14 cellular contexts compared by ENCODE assay signal in genomic region chr1:200363200-200363933, GRCh38. TPM values are rescaled to one million over a fixed set of nuclear protein-coding genes. Genes with fewer than 3 reads are reported as not detected.
DNase-seq lines count a peak whose midpoint lies in the region; ATAC-seq and TF ChIP-seq lines count a peak whose summit lies in the region.
"Had no signal": no experiment of that assay in that cellular context is flagged by ENCODE, and none has a peak within 500 bp of the region (broad histone marks: within the 10 kb centered on the region; RNA-seq: fewer than 3 reads in every experiment).

No MANE protein-coding gene starts in this region.

- H3K36me3 ChIP-seq in neural progenitor cell: no peaks in the 10 kb centered on the region

- H3K9ac ChIP-seq in neural progenitor cell: no peak overlapping the region

- ATAC-seq in GM19043 (IDR thresholded peaks at IDR 0.05; ENCODE audit: low read depth, unreplicated experiment): peak; percentile 65
- peak; percentile 66 for ATAC-seq in HG03469 (IDR thresholded peaks at IDR 0.05; ENCODE audit: unreplicated experiment)
- no peak for ATAC-seq in WTC11
- ATAC-seq in left colon: no peak
- ATAC-seq in GM21381 (IDR thresholded peaks at IDR 0.05; ENCODE audit: unreplicated experiment): no peak
- ATAC-seq: activated CD8-positive, alpha-beta T cell treated with anti-CD3 and anti-CD28 coated beads for 36 hours; activated naive CD4-positive, alpha-beta T cell treated with anti-CD3 and anti-CD28 coated beads, Interleukin-2, amount 50 U/mL, for 72 hours had no signal

- DNase-seq in WTC11 (ENCODE audit: low spot score) (no peak), neural progenitor cell (ENCODE audit: low spot score) (no peak), NCI-H1105 treated with DMSO at 0.1 percent for 48 hours (lab: John Stamatoyannopoulos, UW) (no peak), left colon (no peak)
- no peak for DNase-seq in central memory CD4-positive, alpha-beta T cell
- DNase-seq: activated CD8-positive, alpha-beta T cell treated with anti-CD3 and anti-CD28 coated beads for 36 hours; COR-L47; glutamatergic neuron; NCI-H446; retina had no signal

- H3K4me3 ChIP-seq in neural progenitor cell: no peak overlapping the region

- H3K36me3 Mint-ChIP-seq in WTC11 (peaks cover 18% of the 10 kb centered on the region), neural progenitor cell (no peaks in the 10 kb centered on the region)

- intact Hi-C loops in left colon (cut with DNase I, micrococcal nuclease): no loop called here

- CTCF ChIA-PET in WTC11 (lab: Charles Lee): interaction anchor here (0.6 to 3.3 kb wide), 5 partner anchors 10 to 101 kb away, joined by 3 to 16 read pairs (median 6); no protein-coding TSS in a partner anchor

- H3K27ac ChIP-seq in neural progenitor cell: peak overlapping the region; percentile 77

- H3K4me1 Mint-ChIP-seq in WTC11 (peaks cover 41% of the 10 kb centered on the region), neural progenitor cell (peaks cover 8% of the 10 kb centered on the region)

- peaks cover 33% of the 10 kb centered on the region for H3F3A ChIP-seq in neural progenitor cell (ENCODE audit: low read depth)

- peaks cover 31% of the 10 kb centered on the region for H3K4me1 ChIP-seq in neural progenitor cell

- H2AFZ ChIP-seq in neural progenitor cell (replicated peaks): no peak overlapping the region

- H3K4me3 Mint-ChIP-seq in WTC11: peak overlapping the region; percentile 14; the same call in 1 of the 2 replicates
- H3K4me3 Mint-ChIP-seq in neural progenitor cell: no peak overlapping the region
- H3K4me3 Mint-ChIP-seq: activated CD8-positive, alpha-beta T cell treated with anti-CD3 and anti-CD28 coated beads for 36 hours had no signal

- H3K9me3 ChIP-seq in neural progenitor cell (ENCODE audit: low read depth): no peaks in the 10 kb centered on the region

- no peaks in the 10 kb centered on the region for H3K27me3 ChIP-seq in neural progenitor cell

- H3K27me3 Mint-ChIP-seq in WTC11 (ENCODE audit: low read depth): no peaks in the 10 kb centered on the region; the same call in 1 of the 2 replicates
- H3K27me3 Mint-ChIP-seq in neural progenitor cell (ENCODE audit: insufficient read depth, low read depth): no peaks in the 10 kb centered on the region
- H3K27me3 Mint-ChIP-seq: activated CD8-positive, alpha-beta T cell treated with anti-CD3 and anti-CD28 coated beads for 36 hours had no signal

- H3K9me3 Mint-ChIP-seq in WTC11: no peaks in the 10 kb centered on the region
- H3K9me3 Mint-ChIP-seq in neural progenitor cell: no peaks in the 10 kb centered on the region
- H3K9me3 Mint-ChIP-seq: activated CD8-positive, alpha-beta T cell treated with anti-CD3 and anti-CD28 coated beads for 36 hours; activated naive CD4-positive, alpha-beta T cell treated with anti-CD3 and anti-CD28 coated beads, Interleukin-2, amount 50 U/mL, for 72 hours had no signal

- H3K4me2 ChIP-seq in neural progenitor cell: peak overlapping the region; percentile 43

- H3K27ac Mint-ChIP-seq in WTC11 (no peak overlapping the region; the same call in 1 of the 2 replicates), neural progenitor cell (no peak overlapping the region)
- H3K27ac Mint-ChIP-seq: activated CD8-positive, alpha-beta T cell treated with anti-CD3 and anti-CD28 coated beads for 36 hours; activated naive CD4-positive, alpha-beta T cell treated with anti-CD3 and anti-CD28 coated beads, Interleukin-2, amount 50 U/mL, for 72 hours had no signal

- POLR2A ChIA-PET in WTC11 (lab: Charles Lee): interaction anchor here (0.5 to 2.8 kb wide), 5 partner anchors 11 to 60 kb away, joined by 3 to 14 read pairs (median 6); partner anchors contain the start of gene ZNF281

- H3K79me2 ChIP-seq in neural progenitor cell (ENCODE audit: low read depth): no peaks in the 10 kb centered on the region

- H4K20me1 ChIP-seq in neural progenitor cell (ENCODE audit: low read depth): peaks cover 2% of the 10 kb centered on the region

- TF ChIP-seq CTCF in WTC11 (IDR thresholded peaks at IDR 0.05) (no peak), neural progenitor cell (IDR thresholded peaks at IDR 0.05) (no peak)

TF ChIP-seq in WTC11, 78 proteins besides CTCF, POLR2A, EP300 and RAD21:
- TF ChIP-seq ATF6 (CRISPR knock-in tag; IDR thresholded peaks at IDR 0.05): no peak
- no peak for TF ChIP-seq TCF7 (CRISPR knock-in tag; IDR thresholded peaks at IDR 0.05; ENCODE audit: low read depth)
- TF ChIP-seq USF1 (CRISPR knock-in tag; IDR thresholded peaks at IDR 0.05): no peak
- TF ChIP-seq CBFB (CRISPR knock-in tag; IDR thresholded peaks at IDR 0.05; ENCODE audit: low read depth): no peak
- TF ChIP-seq AR (CRISPR knock-in tag; IDR thresholded peaks at IDR 0.05): no peak
- TF ChIP-seq NR1H2 (CRISPR knock-in tag; IDR thresholded peaks at IDR 0.05): no peak
- no peak for TF ChIP-seq CREB1 (CRISPR knock-in tag; IDR thresholded peaks at IDR 0.05)
- no peak for TF ChIP-seq PREB (CRISPR knock-in tag; IDR thresholded peaks at IDR 0.05; ENCODE audit: borderline replicate concordance)
- no peak for TF ChIP-seq SOX15 (CRISPR knock-in tag; IDR thresholded peaks at IDR 0.05)
- TF ChIP-seq GABPB1 (CRISPR knock-in tag; IDR thresholded peaks at IDR 0.05): no peak
- no peak for TF ChIP-seq MLX (CRISPR knock-in tag; IDR thresholded peaks at IDR 0.05)
- no peak for TF ChIP-seq NFE2L1 (CRISPR knock-in tag; IDR thresholded peaks at IDR 0.05)

RNA-seq across cellular contexts. Expression of gene ZNF281, which starts 46.5 kb away (rescaled TPM):
- total RNA-seq in WTC11 (2021) (47.7 to 49.6 TPM (median 49.3 TPM) in 3 replicates), neural progenitor cell (ENCODE audit: low replicate concordance) (42.6 and 47.1 TPM in 2 replicates), left colon (1 to 10 TPM; 6.8 to 9.2 TPM)

Comparison
In these comparisons a context has a peak if more than half of its experiments do, and no peak if none do; other contexts are left out.
1. ATAC-seq: peak in GM19043 (single experiment) and HG03469 (single experiment); none in WTC11 (single experiment), left colon (single experiment) and GM21381 (single experiment).